ENCODE assay signal across 9 cellular contexts in genomic region chr16:30527635-30528178, GRCh38. TPM values are rescaled to one million over a fixed set of nuclear protein-coding genes. Genes with fewer than 3 reads are reported as not detected.
DNase-seq lines count a peak whose midpoint lies in the region; ATAC-seq and TF ChIP-seq lines count a peak whose summit lies in the region.
"Had no signal": no experiment of that assay in that cellular context is flagged by ENCODE, and none has a peak within 500 bp of the region (broad histone marks: within the 10 kb centered on the region; RNA-seq: fewer than 3 reads in every experiment).

No MANE protein-coding gene starts in this region.

- POLR2A ChIA-PET in Caco-2 (lab: Charles Lee): interaction anchor here (0.5 to 1.0 kb wide), 5 partner anchors 8 to 98 kb away, joined by 3 to 13 read pairs (median 7); partner anchors contain the start of genes DCTPP1, ZNF689 and ZNF764

- H3K9ac ChIP-seq in fibroblast of lung (ENCODE audit: insufficient read depth, low read length): peak overlapping the region; percentile 9

- H3K4me3 Mint-ChIP-seq in Caco-2 (ENCODE audit: unreplicated experiment) (peak overlapping the region; percentile 82), HFFc6 (peak overlapping the region; percentile 87), T-helper 17 cell (peak overlapping the region; percentile 89), progenitor cell of endocrine pancreas (ENCODE audit: low read depth) (peak overlapping the region; percentile 75)

- H3K4me1 Mint-ChIP-seq in Caco-2 (ENCODE audit: low read depth, unreplicated experiment) (peaks cover 6% of the 10 kb centered on the region), HFFc6 (ENCODE audit: low read depth) (peaks cover 16% of the 10 kb centered on the region), T-helper 17 cell (peaks cover 24% of the 10 kb centered on the region), progenitor cell of endocrine pancreas (ENCODE audit: low read depth) (peaks cover 25% of the 10 kb centered on the region)

- no peak for ATAC-seq in T-helper 17 cell
- no peak for ATAC-seq in HG02885 (IDR thresholded peaks at IDR 0.05; ENCODE audit: poor library complexity, unreplicated experiment)

- CTCF ChIA-PET in Caco-2 (lab: Charles Lee): interaction anchor here (0.9 to 1.3 kb wide), 5 partner anchors 8 to 118 kb away, joined by 3 to 15 read pairs (median 6); partner anchors contain the start of genes DCTPP1 and ZNF764

- no peaks in the 10 kb centered on the region for H3K27me3 ChIP-seq in Caco-2 (replicated peaks; ENCODE audit: control insufficient read depth, insufficient read depth, low read length)
- H3K27me3 ChIP-seq in fibroblast of lung (ENCODE audit: control insufficient read depth, insufficient read depth, low read length): no peaks in the 10 kb centered on the region

- peaks cover 18% of the 10 kb centered on the region for H3K4me1 ChIP-seq in Caco-2
- H3K4me1 ChIP-seq in fibroblast of lung (ENCODE audit: control insufficient read depth, extremely low read depth, insufficient read depth, low read length): peaks cover 3% of the 10 kb centered on the region

- peaks cover 23% of the 10 kb centered on the region for H3K36me3 Mint-ChIP-seq in Caco-2 (ENCODE audit: insufficient read depth, unreplicated experiment)
- 0 out of 2 replicates have a peak, but pooled peaks cover 6% of the 10 kb centered on the region for H3K36me3 Mint-ChIP-seq in HFFc6 (ENCODE audit: low read depth)
- H3K36me3 Mint-ChIP-seq in T-helper 17 cell (ENCODE audit: low read depth): no peaks in the 10 kb centered on the region
- peaks cover 10% of the 10 kb centered on the region for H3K36me3 Mint-ChIP-seq in progenitor cell of endocrine pancreas (ENCODE audit: insufficient read depth)

- H3K27me3 Mint-ChIP-seq in Caco-2 (ENCODE audit: insufficient read depth, unreplicated experiment) (no peaks in the 10 kb centered on the region), HFFc6 (ENCODE audit: insufficient read depth) (no peaks in the 10 kb centered on the region; the same call in 1 of the 2 replicates), T-helper 17 cell (no peaks in the 10 kb centered on the region), progenitor cell of endocrine pancreas (no peaks in the 10 kb centered on the region)

- no peaks in the 10 kb centered on the region for H3K9me3 Mint-ChIP-seq in Caco-2 (ENCODE audit: unreplicated experiment)
- no peaks in the 10 kb centered on the region for H3K9me3 Mint-ChIP-seq in HFFc6
- no peaks in the 10 kb centered on the region for H3K9me3 Mint-ChIP-seq in progenitor cell of endocrine pancreas (ENCODE audit: low read depth)

- H3K9me3 ChIP-seq in Caco-2 (no peaks in the 10 kb centered on the region), T-helper 17 cell (ENCODE audit: control insufficient read depth, low read length, poor library complexity, severe bottlenecking) (no peaks in the 10 kb centered on the region), fibroblast of lung (ENCODE audit: control insufficient read depth, insufficient read depth, low read depth, low read length) (no peaks in the 10 kb centered on the region)

- TF ChIP-seq CTCF in Caco-2 (IDR thresholded peaks at IDR 0.05; ENCODE audit: insufficient read depth in 1 of 2, low read depth in 1 of 2, low read length in 1 of 2, severe bottlenecking in 1 of 2, unreplicated experiment in 1 of 2) (peak in 1 of 2 experiments; percentile 1), HFFc6 (IDR thresholded peaks at IDR 0.05) (no peak), fibroblast of lung (conservative IDR thresholded peaks at IDR 0.05 in 1 of 2, IDR thresholded peaks at IDR 0.05 in 1 of 2; ENCODE audit: low read depth in 1 of 2, low read length in 2 of 2) (no peak), progenitor cell of endocrine pancreas (IDR thresholded peaks at IDR 0.05; ENCODE audit: unreplicated experiment) (no peak)

- peak overlapping the region; percentile 45 for H3K27ac ChIP-seq in fibroblast of lung (ENCODE audit: insufficient read depth, low read length)

- peak overlapping the region; percentile 75 for H3K27ac Mint-ChIP-seq in Caco-2 (ENCODE audit: unreplicated experiment)
- H3K27ac Mint-ChIP-seq in HFFc6: peak overlapping the region; percentile 93
- peak overlapping the region; percentile 85 for H3K27ac Mint-ChIP-seq in T-helper 17 cell
- peak overlapping the region; percentile 96 for H3K27ac Mint-ChIP-seq in progenitor cell of endocrine pancreas

- intact Hi-C loops in Caco-2 (cut with micrococcal nuclease; ENCODE audit: unreplicated experiment): loop anchor here (1.0 to 10.0 kb wide), 4 partner anchors 41 to 170 kb away; partner anchors contain the start of genes DCTPP1, FBRS, PRR14 and SRCAP

- TSS peak; percentile 87 for BruUV-seq in Caco-2 (replicated peaks; lab: Mats Ljungman, UMichigan)

- H3K4me2 ChIP-seq in fibroblast of lung (ENCODE audit: extremely low read depth, insufficient read depth, low read length): peak overlapping the region; percentile 65

- no peaks in the 10 kb centered on the region; the same call in 1 of the 2 replicates for H3K36me3 ChIP-seq in Caco-2 (ENCODE audit: control insufficient read depth, insufficient read depth, low read length)
- H3K36me3 ChIP-seq in fibroblast of lung (ENCODE audit: control insufficient read depth, insufficient read depth, low read length): peaks cover 8% of the 10 kb centered on the region

- H3K4me3 ChIP-seq in Caco-2 (ENCODE audit: low read depth, low read length): peak overlapping the region; percentile 26
- H3K4me3 ChIP-seq in fibroblast of lung (replicated peaks in 1 of 4; ENCODE audit: control extremely low read depth in 1 of 4, insufficient read depth in 1 of 4, low read depth in 3 of 4, low read length in 4 of 4): peak overlapping the region in 2 of 4 experiments; percentile 32 to 47

- H2AFZ ChIP-seq in fibroblast of lung (ENCODE audit: low read length): peak overlapping the region; percentile 66

- DNase-seq in Caco-2: peak in 1 of 2 experiments; percentile 59
- no peak for DNase-seq in HFFc6
- no peak for DNase-seq in T-helper 17 cell
- DNase-seq in fibroblast of lung (ENCODE audit: low read depth in 2 of 2): no peak
- DNase-seq in progenitor cell of endocrine pancreas (ENCODE audit: low spot score, unreplicated experiment): no peak
- DNase-seq in amniotic stem cell (lab: John Stamatoyannopoulos, UW): no peak
- DNase-seq in Ammon's horn (ENCODE audit: low spot score): no peak

- no peaks in the 10 kb centered on the region for H4K20me1 ChIP-seq in fibroblast of lung (ENCODE audit: control insufficient read depth, extremely low read depth, insufficient read depth, low read length)

- H3K79me2 ChIP-seq in fibroblast of lung (ENCODE audit: control insufficient read depth, insufficient read depth, low read length): no peaks in the 10 kb centered on the region

RNA-seq across cellular contexts. Expression of gene ZNF768, which starts 1.3 kb away (rescaled TPM):
- total RNA-seq in Caco-2 (2022): 30.3 and 30.6 TPM in 2 replicates
- 10 to 100 TPM; 19.8 to 22.8 (median 20.8) TPM for total RNA-seq in HFFc6 (2021; fragmentation: NEBNext Ultra II Directional; extraction: Animal tissue kit (Norgen Biotek cat#: 25700))
- 1 to 10 TPM; 5.1 to 5.3 TPM for total RNA-seq in T-helper 17 cell
- total RNA-seq in fibroblast of lung: 21.8 and 23.9 TPM in 2 replicates
- polyA plus RNA-seq in fibroblast of lung: 8.2 and 9.5 TPM in 2 replicates
- polyA plus RNA-seq in fibroblast of lung (2012): 15.2 and 17.6 TPM in 2 replicates
- 6.8 and 7.2 TPM in 2 replicates for polyA minus RNA-seq in fibroblast of lung (ENCODE audit: low replicate concordance)
- total RNA-seq in progenitor cell of endocrine pancreas: 80.0 and 83.6 TPM in 2 replicates

RNA-seq across cellular contexts. Expression of gene ZNF747, which starts 7.0 kb away (rescaled TPM):
- total RNA-seq in Caco-2 (2022) (6.9 and 8.1 TPM in 2 replicates), T-helper 17 cell (1 to 10 TPM; 7.6 TPM), fibroblast of lung (7.4 and 10.6 TPM in 2 replicates), progenitor cell of endocrine pancreas (18.1 and 19.1 TPM in 2 replicates)
- 1 to 10 TPM; 3.2 to 4.7 (median 3.8) TPM for total RNA-seq in HFFc6 (2021; fragmentation: NEBNext Ultra II Directional; extraction: Animal tissue kit (Norgen Biotek cat#: 25700))
- polyA plus RNA-seq in fibroblast of lung: 3.9 and 4.4 TPM in 2 replicates
- 3.2 and 3.6 TPM in 2 replicates for polyA plus RNA-seq in fibroblast of lung (2012)
- polyA minus RNA-seq in fibroblast of lung (ENCODE audit: low replicate concordance): 2.9 and 7.4 TPM in 2 replicates

RNA-seq across cellular contexts. Expression of gene ZNF764, which starts 30.5 kb away (rescaled TPM):
- total RNA-seq in Caco-2 (2022) (8.5 and 10.9 TPM in 2 replicates), T-helper 17 cell (10 to 100 TPM; 19.5 to 21.4 TPM), fibroblast of lung (3.1 TPM in 2 replicates), progenitor cell of endocrine pancreas (36.1 and 36.6 TPM in 2 replicates)
- total RNA-seq in HFFc6 (2021; fragmentation: NEBNext Ultra II Directional; extraction: Animal tissue kit (Norgen Biotek cat#: 25700)): 1 to 10 TPM; 5.1 to 6.8 (median 5.7) TPM
- 2.4 and 2.6 TPM in 2 replicates for polyA plus RNA-seq in fibroblast of lung
- polyA plus RNA-seq in fibroblast of lung (2012): 3.2 and 3.8 TPM in 2 replicates
- polyA minus RNA-seq in fibroblast of lung (ENCODE audit: low replicate concordance): 2.9 and 4.1 TPM in 2 replicates

RNA-seq across cellular contexts. Expression of gene ZNF688, which starts 43.8 kb away (rescaled TPM):
- total RNA-seq in Caco-2 (2022): 6.2 and 10.0 TPM in 2 replicates
- total RNA-seq in HFFc6 (2021; fragmentation: NEBNext Ultra II Directional; extraction: Animal tissue kit (Norgen Biotek cat#: 25700)): 10 to 100 TPM in 1 of 6 experiments, 1 to 10 TPM in 5; 5.9 to 10.4 (median 7.6) TPM
- 10 to 100 TPM; 11.4 to 14.0 TPM for total RNA-seq in T-helper 17 cell
- total RNA-seq in fibroblast of lung: 10.3 and 12.9 TPM in 2 replicates
- polyA plus RNA-seq in fibroblast of lung: 3.0 and 3.1 TPM in 2 replicates
- 4.6 and 7.3 TPM in 2 replicates for polyA plus RNA-seq in fibroblast of lung (2012)
- 0.86 and 2.0 TPM in 2 replicates for polyA minus RNA-seq in fibroblast of lung (ENCODE audit: low replicate concordance)
- total RNA-seq in progenitor cell of endocrine pancreas: 20.0 and 22.5 TPM in 2 replicates

RNA-seq across cellular contexts. Expression of gene ITGAL, which starts 55.2 kb away (rescaled TPM):
- total RNA-seq in Caco-2 (2022) (0.57 TPM in 1 of 2 replicates, not detected in the other), T-helper 17 cell (100 to 1,000 TPM; 322 to 338 TPM), fibroblast of lung (not detected in 2 replicates), progenitor cell of endocrine pancreas (0.49 and 0.53 TPM in 2 replicates)
- total RNA-seq in HFFc6 (2021; fragmentation: NEBNext Ultra II Directional; extraction: Animal tissue kit (Norgen Biotek cat#: 25700)): not detected
- not detected in 2 replicates for polyA plus RNA-seq in fibroblast of lung
- not detected in 2 replicates for polyA plus RNA-seq in fibroblast of lung (2012)
- polyA minus RNA-seq in fibroblast of lung (ENCODE audit: low replicate concordance): not detected in 2 replicates
- total RNA-seq: NCI-H460 had no signal
